ENCODE assay signal across 30 cellular contexts in the genomic region with DNA sequence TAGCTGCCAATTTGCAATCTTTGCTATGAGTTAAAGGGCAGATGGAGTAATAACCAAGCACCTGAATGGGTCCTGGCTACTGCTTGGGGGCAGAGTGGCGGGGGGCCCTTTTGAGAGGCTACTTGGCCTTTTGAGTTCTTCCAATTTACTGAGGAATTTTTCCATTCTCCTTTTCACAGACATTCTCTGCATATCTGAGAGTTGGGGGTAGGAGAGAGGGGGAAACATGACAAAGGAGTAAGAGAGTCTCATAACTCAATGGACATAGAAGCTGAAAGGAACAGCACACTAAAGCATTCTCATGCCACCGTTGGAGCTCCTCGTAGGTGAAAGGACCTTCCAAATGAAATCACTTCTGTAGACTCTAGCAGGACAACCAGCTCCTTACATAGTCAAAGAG.
"Had no signal": no experiment of that assay in that cellular context is flagged by ENCODE, and none has a peak within 500 bp of the region (broad histone marks: within the 10 kb centered on the region; RNA-seq: fewer than 3 reads in every experiment).

No MANE protein-coding gene starts in this region.

- H3K27me3 Mint-ChIP-seq: stimulated activated naive B cell treated with anti-CD40 and anti-IgM and Interleukin-4, amounts not matched to agents 10 μg/mL and 1 μg/mL and 100 μg/mL, for 72 hours had no signal

- H2AFZ ChIP-seq: hepatocyte had no signal

- DNase-seq: kidney; left colon; left ventricle myocardium inferior; mesendoderm; naive B cell; natural killer cell; nephron progenitor cell; nucleus accumbens; pancreas; posterior cingulate gyrus; retina; right cardiac atrium; stimulated activated CD4-positive, alpha-beta T cell treated with anti-CD3 and anti-CD28 coated beads, Interleukin-12 subunit alpha, Interleukin-12 subunit beta, amount 100 ng/mL, for 4 hours; stimulated activated CD4-positive, alpha-beta T cell treated with anti-CD3 and anti-CD28 coated beads, Interleukin-15, amount 100 ng/mL, for 24 hours; stimulated activated CD4-positive, alpha-beta T cell treated with anti-CD3 and anti-CD28 coated beads, Interleukin-2, amount 100 ng/mL, for 24 hours; stimulated activated CD4-positive, alpha-beta T cell treated with anti-CD3 and anti-CD28 coated beads, Interleukin-4, amount 100 ng/mL, for 1 hour; stimulated activated naive B cell treated with anti-CD40 and anti-IgM and Interleukin-4, amounts not matched to agents 10 μg/mL and 1 μg/mL and 100 μg/mL, for 72 hours; stimulated activated naive CD8-positive, alpha-beta T cell treated with anti-CD3 and anti-CD28 coated beads, Interleukin-15, Interleukin-2, amounts not matched to agents 100 U/mL and 50 U/mL, for 24 hours; stomach; testis; thyroid gland; transverse colon; upper lobe of left lung had no signal

- H3K4me3 ChIP-seq: hepatocyte, left ventricle myocardium inferior, lung, pancreas, prostate gland, skin epidermis, stomach, testis, thyroid gland, transverse colon, upper lobe of left lung, vagina had no signal

- ATAC-seq: left colon; natural killer cell; pancreas; right cardiac atrium; sciatic nerve; stimulated activated naive B cell treated with anti-CD40 and anti-IgM and Interleukin-4, amounts not matched to agents 10 μg/mL and 1 μg/mL and 100 μg/mL, for 72 hours; stimulated activated naive CD8-positive, alpha-beta T cell treated with anti-CD3 and anti-CD28 coated beads, Interleukin-15, Interleukin-2, amounts not matched to agents 100 U/mL and 50 U/mL, for 24 hours had no signal

- H3K4me2 ChIP-seq: hepatocyte had no signal

- H3K9me3 Mint-ChIP-seq: mesothelial cell of epicardium; naive B cell; natural killer cell; nephron progenitor cell; stimulated activated naive B cell treated with anti-CD40 and anti-IgM and Interleukin-4, amounts not matched to agents 10 μg/mL and 1 μg/mL and 100 μg/mL, for 72 hours had no signal

- H3K36me3 Mint-ChIP-seq: mesothelial cell of epicardium; naive B cell; natural killer cell; stimulated activated naive B cell treated with anti-CD40 and anti-IgM and Interleukin-4, amounts not matched to agents 10 μg/mL and 1 μg/mL and 100 μg/mL, for 72 hours had no signal

- H3K4me3 Mint-ChIP-seq: mesothelial cell of epicardium; naive B cell; natural killer cell; nephron progenitor cell; stimulated activated naive B cell treated with anti-CD40 and anti-IgM and Interleukin-4, amounts not matched to agents 10 μg/mL and 1 μg/mL and 100 μg/mL, for 72 hours had no signal

- H3K79me2 ChIP-seq: hepatocyte had no signal

- H3K27ac ChIP-seq: hepatocyte, left ventricle myocardium inferior, pancreas, prostate gland, skin epidermis, stomach, testis, thyroid gland, transverse colon, upper lobe of left lung, vagina had no signal

- H3K4me1 ChIP-seq: left ventricle myocardium inferior, pancreas, prostate gland, testis, thyroid gland, transverse colon, upper lobe of left lung, vagina had no signal

- H3K36me3 ChIP-seq: left ventricle myocardium inferior, pancreas, prostate gland, stomach, thyroid gland, transverse colon, upper lobe of left lung, vagina had no signal

- H3K27me3 ChIP-seq: hepatocyte, pancreas, stomach, testis, thyroid gland, transverse colon, upper lobe of left lung, vagina had no signal

- H3K27ac Mint-ChIP-seq: mesothelial cell of epicardium; natural killer cell; nephron progenitor cell; stimulated activated naive B cell treated with anti-CD40 and anti-IgM and Interleukin-4, amounts not matched to agents 10 μg/mL and 1 μg/mL and 100 μg/mL, for 72 hours had no signal

- H3K9me3 ChIP-seq: left ventricle myocardium inferior, pancreas, prostate gland, stomach, testis, thyroid gland, transverse colon, upper lobe of left lung, vagina had no signal
